Comparison of ENCODE assay signal across 9 cellular contexts in genomic region chr7:132575336-132575986, GRCh38. TPM values are rescaled to one million over a fixed set of nuclear protein-coding genes. Genes with fewer than 3 reads are reported as not detected.
A peak's percentile ranks its signal among the peaks of the same experiment; 100 is the strongest.
DNase-seq lines count a peak whose midpoint lies in the region; ATAC-seq and TF ChIP-seq lines count a peak whose summit lies in the region.
"Had no signal": no experiment of that assay in that cellular context is flagged by ENCODE, and none has a peak within 500 bp of the region (broad histone marks: within the 10 kb centered on the region; RNA-seq: fewer than 3 reads in every experiment).

No MANE protein-coding gene starts in this region.

- H3K27ac Mint-ChIP-seq in progenitor cell of endocrine pancreas: no peak overlapping the region
- H3K27ac Mint-ChIP-seq: memory B cell had no signal

- H3K4me3 Mint-ChIP-seq in progenitor cell of endocrine pancreas (ENCODE audit: low read depth): peak overlapping the region; percentile 67
- H3K4me3 Mint-ChIP-seq: memory B cell had no signal

- no peak for TF ChIP-seq CTCF in progenitor cell of endocrine pancreas (IDR thresholded peaks at IDR 0.05; ENCODE audit: unreplicated experiment)

- H3K4me1 Mint-ChIP-seq in progenitor cell of endocrine pancreas (ENCODE audit: low read depth): peaks cover 7% of the 10 kb centered on the region

- ATAC-seq in HG02840 (IDR thresholded peaks at IDR 0.05; ENCODE audit: low FRiP score, unreplicated experiment): no peak

- no peaks in the 10 kb centered on the region for H3K9me3 Mint-ChIP-seq in progenitor cell of endocrine pancreas (ENCODE audit: low read depth)
- H3K9me3 Mint-ChIP-seq: memory B cell had no signal

- DNase-seq in DMS 273 (lab: John Stamatoyannopoulos, UW; ENCODE audit: unreplicated experiment): peak; percentile 87
- DNase-seq in NCI-H1105 treated with DMSO at 0.1 percent for 48 hours (lab: John Stamatoyannopoulos, UW): peak; percentile 59
- DNase-seq in amniotic epithelial cell (ENCODE audit: low read depth): peak; percentile 1
- peak; percentile 19 to 45 for DNase-seq in hippocampal formation (lab: John Stamatoyannopoulos, UW)
- no peak for DNase-seq in progenitor cell of endocrine pancreas (ENCODE audit: low spot score, unreplicated experiment)
- DNase-seq in MV-4-11 (lab: John Stamatoyannopoulos, UW): no peak
- DNase-seq in NCI-H226: no peak

- H3K27me3 Mint-ChIP-seq in progenitor cell of endocrine pancreas: peaks cover 83% of the 10 kb centered on the region

- H3K36me3 Mint-ChIP-seq in progenitor cell of endocrine pancreas (ENCODE audit: insufficient read depth): no peaks in the 10 kb centered on the region
- H3K36me3 Mint-ChIP-seq: memory B cell had no signal

RNA-seq across cellular contexts. Expression of gene PLXNA4, which starts 0.8 kb away (rescaled TPM):
- total RNA-seq in progenitor cell of endocrine pancreas: 0.38 and 0.40 TPM in 2 replicates

Comparison
In these comparisons a context has a peak if more than half of its experiments do, and no peak if none do; other contexts are left out.
1. DNase-seq: peak in DMS 273 (single experiment), NCI-H1105 treated with DMSO at 0.1 percent for 48 hours (single experiment), amniotic epithelial cell (single experiment) and hippocampal formation (2 of 2); none in progenitor cell of endocrine pancreas (single experiment), MV-4-11 (single experiment) and NCI-H226 (single experiment).